ENCODE assay signal across 23 cellular contexts in the genomic region with DNA sequence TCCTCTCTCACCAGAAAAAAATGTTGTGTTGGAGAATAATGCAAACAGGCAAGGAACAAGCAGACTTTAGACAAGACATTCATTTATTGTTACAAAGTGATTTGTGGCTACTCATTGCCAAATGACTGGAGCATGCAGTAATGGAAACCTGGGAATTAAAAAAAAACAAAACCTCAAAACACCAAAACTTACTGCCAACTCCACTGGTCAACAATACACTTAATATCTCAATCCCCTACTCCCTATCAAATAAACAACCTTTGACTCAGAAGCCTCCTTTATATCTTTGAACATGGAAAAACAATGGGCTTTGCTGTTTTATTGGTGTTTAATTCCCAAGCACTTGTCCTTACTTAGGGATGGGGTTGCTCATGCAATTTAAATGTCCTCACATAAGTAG.
A peak's percentile ranks its signal among the peaks of the same experiment; 100 is the strongest.
DNase-seq lines count a peak whose midpoint lies in the region; ATAC-seq and TF ChIP-seq lines count a peak whose summit lies in the region.
"Had no signal": no experiment of that assay in that cellular context is flagged by ENCODE, and none has a peak within 500 bp of the region (broad histone marks: within the 10 kb centered on the region; RNA-seq: fewer than 3 reads in every experiment).

No MANE protein-coding gene starts in this region.

- H3K27me3 ChIP-seq in SK-N-SH (ENCODE audit: insufficient read depth), result no peaks in the 10 kb centered on the region
- H3K27me3 ChIP-seq in subcutaneous abdominal adipose tissue (ENCODE audit: control insufficient read depth in 5 of 5, insufficient read depth in 4 of 5, low read length in 5 of 5), result no peaks in the 10 kb centered on the region
- no peaks in the 10 kb centered on the region for H3K27me3 ChIP-seq in Caco-2 (replicated peaks; ENCODE audit: control insufficient read depth, insufficient read depth, low read length)

- no peaks in the 10 kb centered on the region for H3K9me2 ChIP-seq in SK-N-SH

- no peaks in the 10 kb centered on the region for H3K79me2 ChIP-seq in SK-N-SH (ENCODE audit: insufficient read depth)

- no peak overlapping the region for H3K27ac Mint-ChIP-seq in Caco-2 (ENCODE audit: unreplicated experiment)
- H3K27ac Mint-ChIP-seq: activated CD4-positive, alpha-beta T cell treated with anti-CD3 and anti-CD28 coated beads for 36 hours; activated T-helper 17 cell treated with anti-CD3 and anti-CD28 coated beads, Interleukin-2, amount 50 U/mL, for 72 hours; H9; naive thymus-derived CD8-positive, alpha-beta T cell had no signal

- H3K4me2 ChIP-seq in SK-N-SH, result peak overlapping the region; percentile 45; the same call in 1 of the 2 replicates

- no peaks in the 10 kb centered on the region for H3K36me3 Mint-ChIP-seq in Caco-2 (ENCODE audit: insufficient read depth, unreplicated experiment)
- H3K36me3 Mint-ChIP-seq: naive thymus-derived CD8-positive, alpha-beta T cell had no signal

- CTCF ChIA-PET in SK-N-SH (lab: Yijun Ruan, JAX) (no interaction called here), Caco-2 (lab: Charles Lee) (no interaction called here)

- no peaks in the 10 kb centered on the region for H3K4me1 Mint-ChIP-seq in Caco-2 (ENCODE audit: low read depth, unreplicated experiment)
- H3K4me1 Mint-ChIP-seq: activated CD4-positive, alpha-beta T cell treated with anti-CD3 and anti-CD28 coated beads for 36 hours; activated T-helper 17 cell treated with anti-CD3 and anti-CD28 coated beads, Interleukin-2, amount 50 U/mL, for 72 hours; naive thymus-derived CD8-positive, alpha-beta T cell had no signal

- H3K4me3 ChIP-seq in SK-N-SH (ENCODE audit: low read depth in 2 of 2, low read length in 1 of 2) (peak overlapping the region in 1 of 2 experiments; percentile 14; a peak in 1 of 4 replicates), fibroblast of villous mesenchyme (ENCODE audit: low read depth, low read length) (peak overlapping the region; percentile 4), subcutaneous abdominal adipose tissue (ENCODE audit: low read depth in 1 of 5, low read length in 5 of 5) (peak overlapping the region in 4 of 5 donors; percentile 31 to 42 (median 36)), Caco-2 (ENCODE audit: low read depth, low read length) (no peak overlapping the region)
- H3K4me3 ChIP-seq: skin epidermis had no signal

- H3K4me3 Mint-ChIP-seq in Caco-2 (ENCODE audit: unreplicated experiment), result no peak overlapping the region
- H3K4me3 Mint-ChIP-seq: activated CD4-positive, alpha-beta T cell treated with anti-CD3 and anti-CD28 coated beads for 36 hours; activated T-helper 17 cell treated with anti-CD3 and anti-CD28 coated beads, Interleukin-2, amount 50 U/mL, for 72 hours; H9; naive thymus-derived CD8-positive, alpha-beta T cell had no signal

- peak overlapping the region; percentile 51; the same call in 1 of the 2 replicates for H2AFZ ChIP-seq in SK-N-SH (ENCODE audit: low read depth)

- no peaks in the 10 kb centered on the region for H4K20me1 ChIP-seq in SK-N-SH (ENCODE audit: insufficient read depth)

- no peak for TF ChIP-seq RAD21 in SK-N-SH (IDR thresholded peaks at IDR 0.05; ENCODE audit: low read length)

- H3K9me3 ChIP-seq in SK-N-SH (no peaks in the 10 kb centered on the region), subcutaneous abdominal adipose tissue (ENCODE audit: control insufficient read depth in 5 of 5, low read length in 5 of 5) (no peaks in the 10 kb centered on the region), Caco-2 (no peaks in the 10 kb centered on the region)

- POLR2A ChIA-PET in SK-N-SH (lab: Yijun Ruan, JAX) (no interaction called here), Caco-2 (lab: Charles Lee) (no interaction called here)

- H3K4me1 ChIP-seq in SK-N-SH (ENCODE audit: control insufficient read depth in 1 of 2, insufficient read depth in 2 of 2, low read depth in 1 of 2, low read length in 1 of 2) (no peaks in the 10 kb centered on the region; a peak in 3 of 4 replicates), subcutaneous abdominal adipose tissue (ENCODE audit: control insufficient read depth in 5 of 5, insufficient read depth in 5 of 5, low read length in 5 of 5) (peaks cover 0 to 16% (median 9%) of the 10 kb centered on the region in 5 donors), Caco-2 (no peaks in the 10 kb centered on the region)

- H3K27me3 Mint-ChIP-seq in Caco-2 (ENCODE audit: insufficient read depth, unreplicated experiment), result no peaks in the 10 kb centered on the region
- H3K27me3 Mint-ChIP-seq: activated CD4-positive, alpha-beta T cell treated with anti-CD3 and anti-CD28 coated beads for 36 hours; activated T-helper 17 cell treated with anti-CD3 and anti-CD28 coated beads, Interleukin-2, amount 50 U/mL, for 72 hours had no signal

- no peak for TF ChIP-seq EP300 in SK-N-SH (IDR thresholded peaks at IDR 0.05; ENCODE audit: borderline replicate concordance in 1 of 2, low read depth in 1 of 2, low read length in 1 of 2)

- no peak for DNase-seq in SK-N-SH
- DNase-seq in astrocyte of the hippocampus (ENCODE audit: low read depth, low spot score), result peak; percentile 73
- DNase-seq in fibroblast of villous mesenchyme (ENCODE audit: low read depth), result no peak
- no peak for DNase-seq in Caco-2
- no peak for DNase-seq in GM19240 (ENCODE audit: insufficient read length, low spot score)
- DNase-seq: 8988T; activated CD4-positive, alpha-beta T cell treated with anti-CD3 and anti-CD28 coated beads for 36 hours; C1 segment of cervical spinal cord; central memory CD4-positive, alpha-beta T cell; effector memory CD4-positive, alpha-beta T cell; foreskin fibroblast; H9; kidney; naive thymus-derived CD8-positive, alpha-beta T cell; NCI-H774; stimulated activated CD4-positive, alpha-beta T cell treated with anti-CD3 and anti-CD28 coated beads, Interleukin-4, amount 100 ng/mL, for 1 hour; SW 1271 had no signal

- no peaks in the 10 kb centered on the region for H3K36me3 ChIP-seq in SK-N-SH (replicated peaks in 1 of 2; ENCODE audit: control insufficient read depth in 1 of 2, insufficient read depth in 2 of 2, low read length in 1 of 2)
- H3K36me3 ChIP-seq in subcutaneous abdominal adipose tissue (ENCODE audit: control insufficient read depth in 5 of 5, insufficient read depth in 5 of 5, low read length in 5 of 5), result no peaks in the 10 kb centered on the region
- no peaks in the 10 kb centered on the region for H3K36me3 ChIP-seq in Caco-2 (ENCODE audit: control insufficient read depth, insufficient read depth, low read length)

- H3K9ac ChIP-seq in SK-N-SH, result peak overlapping the region; percentile 9; the same call in 1 of the 2 replicates
- H3K9ac ChIP-seq in subcutaneous abdominal adipose tissue (ENCODE audit: low read length in 5 of 5), result no peak overlapping the region

- no TSS peak for BruUV-seq in Caco-2 (replicated peaks; lab: Mats Ljungman, UMichigan)

- intact Hi-C loops in Caco-2 (cut with micrococcal nuclease; ENCODE audit: unreplicated experiment), result no loop called here

- TF ChIP-seq CTCF in SK-N-SH (IDR thresholded peaks at IDR 0.05) (no peak), fibroblast of villous mesenchyme (IDR thresholded peaks at IDR 0.05; ENCODE audit: insufficient read depth, low read depth, low read length) (no peak), Caco-2 (IDR thresholded peaks at IDR 0.05; ENCODE audit: insufficient read depth in 1 of 2, low read depth in 1 of 2, low read length in 1 of 2, severe bottlenecking in 1 of 2, unreplicated experiment in 1 of 2) (no peak)

- H3K27ac ChIP-seq in SK-N-SH (ENCODE audit: low read depth in 2 of 2, low read length in 1 of 2), result peak overlapping the region in 1 of 2 experiments; percentile 87; a peak in 2 of 4 replicates
- no peak overlapping the region for H3K27ac ChIP-seq in subcutaneous abdominal adipose tissue (ENCODE audit: low read depth, low read length)

- H3K9me3 Mint-ChIP-seq in Caco-2 (ENCODE audit: unreplicated experiment), result no peaks in the 10 kb centered on the region
- H3K9me3 Mint-ChIP-seq: H9 had no signal

- no peak; the same call in 2 of the 3 replicates for ATAC-seq in SK-N-SH treated with all-trans-retinoic acid at 6 μM for 48 hours
- ATAC-seq in HG02885 (IDR thresholded peaks at IDR 0.05; ENCODE audit: poor library complexity, unreplicated experiment), result no peak
- ATAC-seq: activated CD4-positive, alpha-beta T cell treated with anti-CD3 and anti-CD28 coated beads for 36 hours; activated T-helper 17 cell treated with anti-CD3 and anti-CD28 coated beads, Interleukin-2, amount 50 U/mL, for 72 hours; HepG2; naive thymus-derived CD8-positive, alpha-beta T cell had no signal

- peaks cover 38% of the 10 kb centered on the region for H3F3A ChIP-seq in SK-N-SH (replicated peaks; ENCODE audit: insufficient read depth)

TF ChIP-seq in SK-N-SH, 30 proteins besides CTCF, POLR2A, EP300 and RAD21 (continues in another document):
- TF ChIP-seq, protein P1, sequence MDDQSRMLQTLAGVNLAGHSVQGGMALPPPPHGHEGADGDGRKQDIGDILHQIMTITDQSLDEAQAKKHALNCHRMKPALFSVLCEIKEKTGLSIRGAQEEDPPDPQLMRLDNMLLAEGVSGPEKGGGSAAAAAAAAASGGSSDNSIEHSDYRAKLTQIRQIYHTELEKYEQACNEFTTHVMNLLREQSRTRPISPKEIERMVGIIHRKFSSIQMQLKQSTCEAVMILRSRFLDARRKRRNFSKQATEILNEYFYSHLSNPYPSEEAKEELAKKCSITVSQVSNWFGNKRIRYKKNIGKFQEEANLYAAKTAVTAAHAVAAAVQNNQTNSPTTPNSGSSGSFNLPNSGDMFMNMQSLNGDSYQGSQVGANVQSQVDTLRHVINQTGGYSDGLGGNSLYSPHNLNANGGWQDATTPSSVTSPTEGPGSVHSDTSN (IDR thresholded peaks at IDR 0.05), result peak; percentile 27; the same call in 1 of the 2 replicates

TF ChIP-seq in SK-N-SH treated with all-trans-retinoic acid at 6 μM for 48 hours, 23 proteins besides CTCF, POLR2A, EP300 and RAD21 (continues in another document):
- TF ChIP-seq, protein P2, sequence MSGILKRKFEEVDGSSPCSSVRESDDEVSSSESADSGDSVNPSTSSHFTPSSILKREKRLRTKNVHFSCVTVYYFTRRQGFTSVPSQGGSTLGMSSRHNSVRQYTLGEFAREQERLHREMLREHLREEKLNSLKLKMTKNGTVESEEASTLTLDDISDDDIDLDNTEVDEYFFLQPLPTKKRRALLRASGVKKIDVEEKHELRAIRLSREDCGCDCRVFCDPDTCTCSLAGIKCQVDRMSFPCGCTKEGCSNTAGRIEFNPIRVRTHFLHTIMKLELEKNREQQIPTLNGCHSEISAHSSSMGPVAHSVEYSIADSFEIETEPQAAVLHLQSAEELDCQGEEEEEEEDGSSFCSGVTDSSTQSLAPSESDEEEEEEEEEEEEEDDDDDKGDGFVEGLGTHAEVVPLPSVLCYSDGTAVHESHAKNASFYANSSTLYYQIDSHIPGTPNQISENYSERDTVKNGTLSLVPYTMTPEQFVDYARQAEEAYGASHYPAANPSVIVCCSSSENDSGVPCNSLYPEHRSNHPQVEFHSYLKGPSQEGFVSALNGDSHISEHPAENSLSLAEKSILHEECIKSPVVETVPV (CRISPR knock-in tag; IDR thresholded peaks at IDR 0.05), result no peak
- no peak for TF ChIP-seq ESRRG (CRISPR knock-in tag; IDR thresholded peaks at IDR 0.05)
